Comparison of ENCODE assay signal across 1 cellular context in the genomic region with DNA sequence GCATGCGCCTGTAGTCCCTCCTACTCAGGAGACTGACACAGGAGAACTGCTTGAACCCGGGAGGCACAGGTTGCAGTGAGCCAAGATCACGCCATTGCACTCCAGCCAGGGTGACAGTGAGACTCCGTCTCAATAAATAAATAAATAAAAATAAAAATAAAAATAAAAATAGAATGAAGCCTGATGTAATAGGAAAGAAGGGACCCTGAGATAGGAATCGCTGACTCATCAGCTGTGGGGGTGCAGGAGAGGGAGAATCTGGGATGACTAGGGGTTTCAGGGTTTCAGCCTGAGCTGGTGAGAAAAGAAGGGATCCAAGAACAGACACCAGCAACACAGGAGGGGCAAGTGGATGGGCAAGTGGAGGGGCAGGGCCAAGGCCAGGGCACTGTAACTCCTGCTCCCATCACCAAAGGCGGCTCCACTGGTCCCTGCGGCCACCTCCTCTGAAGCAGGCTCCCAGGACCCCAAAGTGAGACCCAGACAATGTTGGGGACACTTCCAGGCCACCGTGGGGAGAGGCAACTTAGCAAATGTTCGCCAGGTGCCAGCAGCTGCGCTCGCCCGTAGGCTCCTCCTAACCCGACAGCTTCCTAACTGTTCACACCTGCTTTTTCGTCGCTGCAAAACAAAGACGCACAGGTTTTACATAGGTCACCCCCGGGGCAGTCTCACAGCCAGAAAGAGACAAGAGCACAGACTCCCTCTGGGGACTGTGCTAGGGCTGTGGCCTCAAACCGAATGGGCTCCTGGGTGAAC.
TF ChIP-seq lines count a peak whose summit lies in the region.

No MANE protein-coding gene starts in this region.

TF ChIP-seq in HCT116, 20 proteins besides CTCF, POLR2A, EP300 and RAD21 (continued from another document):
- TF ChIP-seq REST (IDR thresholded peaks at IDR 0.05; ENCODE audit: low read depth): no peak
- no peak for TF ChIP-seq EGR1 (IDR thresholded peaks at IDR 0.05; ENCODE audit: low read depth)
- TF ChIP-seq CBX3 (IDR thresholded peaks at IDR 0.05; ENCODE audit: low read depth): no peak
- TF ChIP-seq, protein P1, sequence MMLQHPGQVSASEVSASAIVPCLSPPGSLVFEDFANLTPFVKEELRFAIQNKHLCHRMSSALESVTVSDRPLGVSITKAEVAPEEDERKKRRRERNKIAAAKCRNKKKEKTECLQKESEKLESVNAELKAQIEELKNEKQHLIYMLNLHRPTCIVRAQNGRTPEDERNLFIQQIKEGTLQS (IDR thresholded peaks at IDR 0.05): no peak
- no peak for TF ChIP-seq CEBPB (IDR thresholded peaks at IDR 0.05; ENCODE audit: low read depth)
